1 cellular context compared by ENCODE assay signal in the genomic region with DNA sequence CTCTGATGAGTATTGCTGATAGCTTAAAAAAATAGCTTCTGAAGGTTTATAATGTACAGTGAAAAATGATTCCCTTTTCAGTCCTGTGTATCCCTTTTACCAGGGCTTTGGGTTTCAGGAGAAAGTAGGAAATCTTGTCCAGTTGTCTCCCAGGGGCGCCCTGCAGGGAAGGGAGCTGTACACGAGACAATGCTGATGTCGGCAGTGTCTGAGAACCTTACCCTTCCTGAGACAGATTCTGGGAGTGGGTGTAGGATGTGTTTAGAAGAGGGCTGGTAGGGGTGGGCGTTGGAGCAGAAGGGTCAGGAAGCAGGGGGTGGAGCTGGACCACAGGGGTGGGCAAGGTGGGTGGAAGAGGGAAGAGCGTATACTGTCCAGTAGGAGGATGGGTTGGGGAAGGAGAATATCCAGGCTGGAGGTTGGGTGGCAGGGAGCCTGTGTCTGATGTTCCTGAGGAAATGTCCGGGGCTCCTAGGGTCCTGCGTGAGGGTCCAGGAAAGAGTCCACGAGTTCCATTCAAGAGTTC.
TF ChIP-seq lines count a peak whose summit lies in the region.

No MANE protein-coding gene starts in this region.

TF ChIP-seq in HepG2, 621 proteins besides CTCF, POLR2A, EP300 and RAD21:
- TF ChIP-seq SOX5 (CRISPR knock-in tag; IDR thresholded peaks at IDR 0.05; ENCODE audit: borderline replicate concordance) (no peak), MYC (CRISPR knock-in tag; IDR thresholded peaks at IDR 0.05; ENCODE audit: borderline replicate concordance) (no peak), ZNF354B (CRISPR knock-in tag; IDR thresholded peaks at IDR 0.05) (no peak), NFKB2 (CRISPR knock-in tag; IDR thresholded peaks at IDR 0.05; ENCODE audit: borderline replicate concordance) (no peak), ZNF17 (CRISPR knock-in tag; IDR thresholded peaks at IDR 0.05) (no peak), MAFK (conservative IDR thresholded peaks at IDR 0.05 in 1 of 2, IDR thresholded peaks at IDR 0.05 in 1 of 2; ENCODE audit: low read length in 2 of 2) (peak in 1 of 2 experiments; percentile 47; a peak in 3 of 4 replicates), NFIC (IDR thresholded peaks at IDR 0.05; ENCODE audit: low read length) (no peak)
- TF ChIP-seq, protein P1, sequence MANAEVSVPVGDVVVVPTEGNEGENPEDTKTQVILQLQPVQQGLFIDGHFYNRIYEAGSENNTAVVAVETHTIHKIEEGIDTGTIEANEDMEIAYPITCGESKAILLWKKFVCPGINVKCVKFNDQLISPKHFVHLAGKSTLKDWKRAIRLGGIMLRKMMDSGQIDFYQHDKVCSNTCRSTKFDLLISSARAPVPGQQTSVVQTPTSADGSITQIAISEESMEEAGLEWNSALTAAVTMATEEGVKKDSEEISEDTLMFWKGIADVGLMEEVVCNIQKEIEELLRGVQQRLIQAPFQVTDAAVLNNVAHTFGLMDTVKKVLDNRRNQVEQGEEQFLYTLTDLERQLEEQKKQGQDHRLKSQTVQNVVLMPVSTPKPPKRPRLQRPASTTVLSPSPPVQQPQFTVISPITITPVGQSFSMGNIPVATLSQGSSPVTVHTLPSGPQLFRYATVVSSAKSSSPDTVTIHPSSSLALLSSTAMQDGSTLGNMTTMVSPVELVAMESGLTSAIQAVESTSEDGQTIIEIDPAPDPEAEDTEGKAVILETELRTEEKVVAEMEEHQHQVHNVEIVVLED (CRISPR knock-in tag; IDR thresholded peaks at IDR 0.05; ENCODE audit: borderline replicate concordance) = no peak
